Comparison of ENCODE assay signal across 8 cellular contexts in genomic region chr20:4554346-4554745, GRCh38.
"Had no signal": no experiment of that assay in that cellular context is flagged by ENCODE, and none has a peak within 500 bp of the region (broad histone marks: within the 10 kb centered on the region; RNA-seq: fewer than 3 reads in every experiment).

No MANE protein-coding gene starts in this region.

- H3K36me3 Mint-ChIP-seq: IgD-negative memory B cell had no signal

- FAIRE-seq: H1, H54 had no signal

- H3K4me3 Mint-ChIP-seq: GM23338, H9, IgD-negative memory B cell had no signal

- H3K4me2 ChIP-seq: GM23338 had no signal

- H3K27ac Mint-ChIP-seq: GM23338, H9, IgD-negative memory B cell had no signal

- H3K4me3 ChIP-seq: GM23338 had no signal

- H3K4me1 Mint-ChIP-seq: IgD-negative memory B cell had no signal

- H3K27ac ChIP-seq: HL-60 had no signal

- H3K9me3 Mint-ChIP-seq: GM23338, H9 had no signal

- DNase-seq: H9, HCEC 1CT, KBM-7 had no signal

- ATAC-seq: GM23338 had no signal
